Comparison of ENCODE assay signal across 8 cellular contexts in the genomic region with DNA sequence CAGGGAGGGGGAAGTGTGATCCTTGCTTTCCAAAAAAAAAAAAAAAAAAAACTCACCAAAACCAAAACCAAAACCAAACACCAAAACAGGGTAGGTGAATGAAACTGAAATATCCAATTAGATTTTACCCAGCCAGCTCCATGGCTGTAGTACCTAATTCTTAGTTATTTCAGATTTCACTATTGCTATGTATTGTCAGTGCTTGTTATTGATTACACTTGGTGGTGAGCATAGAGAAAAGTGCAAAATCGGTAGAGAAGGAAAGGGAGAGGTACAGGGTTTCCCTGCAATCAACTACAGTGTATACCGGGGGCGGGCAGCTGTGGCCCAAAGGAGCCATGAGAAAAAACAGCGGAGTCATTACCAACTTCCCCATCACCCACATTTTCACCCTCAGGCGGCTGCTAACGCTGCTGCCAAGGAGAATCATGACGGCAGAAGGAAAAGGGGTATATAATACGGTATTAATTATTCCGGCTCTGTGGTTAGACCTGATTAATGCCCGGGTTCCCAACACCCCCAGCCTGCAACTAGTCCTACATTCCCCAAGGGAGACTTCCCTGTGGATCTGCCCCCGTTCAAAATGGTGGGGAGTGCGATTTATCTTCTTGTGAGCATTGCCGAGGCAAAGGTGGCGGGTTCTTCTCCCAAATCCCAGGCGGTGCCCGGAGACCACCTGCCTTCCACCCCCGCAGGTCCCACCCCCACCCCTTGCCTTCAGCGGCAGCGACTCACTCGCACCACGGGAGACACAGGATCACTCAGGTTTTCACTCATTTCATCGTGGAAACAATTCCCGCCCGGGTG. TPM values are rescaled to one million over a fixed set of nuclear protein-coding genes. Genes with fewer than 3 reads are reported as not detected.
A peak's percentile ranks its signal among the peaks of the same experiment; 100 is the strongest.
DNase-seq lines count a peak whose midpoint lies in the region; ATAC-seq lines count a peak whose summit lies in the region.

TSS of gene C6orf62 (minus strand) at position 30 of the 807 bp plus-strand sequence. CDS start 486 bp downstream, outside the sequence.

- peak within 1 kb of the TSS; percentile 81 for H3K4me3 Mint-ChIP-seq in activated CD8-positive, alpha-beta memory T cell treated with anti-CD3 and anti-CD28 coated beads, Interleukin-2, amount 10 ng/mL, durations not matched to agents 7 days and 5 days

- peak; percentile 24 for DNase-seq in ACHN
- DNase-seq in NCI-H69 (lab: John Stamatoyannopoulos, UW) = peak; percentile 74
- DNase-seq in activated CD8-positive, alpha-beta memory T cell treated with anti-CD3 and anti-CD28 coated beads, Interleukin-2, amount 10 ng/mL, durations not matched to agents 7 days and 5 days = peak; percentile 79
- DNase-seq in epithelial cell of prostate (ENCODE audit: low read depth, low spot score) = no peak
- DNase-seq in stimulated activated naive CD4-positive, alpha-beta T cell treated with Interleukin-2 at 50 U/mL for 16 hours (lab: John Stamatoyannopoulos, UW) = peak; percentile 70
- no peak for DNase-seq in T1000 (lab: John Stamatoyannopoulos, UW)

- H3K27ac ChIP-seq in epithelial cell of prostate = peak within 1 kb of the TSS; percentile 94
- H3K27ac ChIP-seq in muscle layer of duodenum (ENCODE audit: low read length) = peak within 1 kb of the TSS; percentile 99

- peak within 1 kb of the TSS; percentile 99 for H3K27ac Mint-ChIP-seq in activated CD8-positive, alpha-beta memory T cell treated with anti-CD3 and anti-CD28 coated beads, Interleukin-2, amount 10 ng/mL, durations not matched to agents 7 days and 5 days

- peaks cover 51% of the 10 kb centered on the region for H3K36me3 Mint-ChIP-seq in activated CD8-positive, alpha-beta memory T cell treated with anti-CD3 and anti-CD28 coated beads, Interleukin-2, amount 10 ng/mL, durations not matched to agents 7 days and 5 days

- peak within 1 kb of the TSS; percentile 86 to 91 for H3K4me3 ChIP-seq in muscle layer of duodenum (ENCODE audit: low read depth in 1 of 2, low read length in 2 of 2)

- no peaks in the 10 kb centered on the region for H3K27me3 ChIP-seq in muscle layer of duodenum (ENCODE audit: low read depth, low read length)

- peaks cover 44% of the 10 kb centered on the region for H3K4me1 Mint-ChIP-seq in activated CD8-positive, alpha-beta memory T cell treated with anti-CD3 and anti-CD28 coated beads, Interleukin-2, amount 10 ng/mL, durations not matched to agents 7 days and 5 days

- H3K4me1 ChIP-seq in muscle layer of duodenum (ENCODE audit: control insufficient read depth in 1 of 2, insufficient read depth in 2 of 2, low read length in 2 of 2) = peaks cover 8 to 40% of the 10 kb centered on the region in 2 donors

- CTCF ChIA-PET in activated CD8-positive, alpha-beta memory T cell treated with anti-CD3 and anti-CD28 coated beads, Interleukin-2, amount 10 ng/mL, durations not matched to agents 7 days and 5 days (lab: Charles Lee) = interaction anchor here (0.8 to 2.1 kb wide), 4 partner anchors 57 to 298 kb away, joined by 3 to 8 read pairs (median 5); no protein-coding TSS in a partner anchor

- no peaks in the 10 kb centered on the region for H3K27me3 Mint-ChIP-seq in activated CD8-positive, alpha-beta memory T cell treated with anti-CD3 and anti-CD28 coated beads, Interleukin-2, amount 10 ng/mL, durations not matched to agents 7 days and 5 days

- peak; percentile 24 for ATAC-seq in GM18909 (IDR thresholded peaks at IDR 0.05; ENCODE audit: poor library complexity, unreplicated experiment)
- ATAC-seq in activated CD8-positive, alpha-beta memory T cell treated with anti-CD3 and anti-CD28 coated beads, Interleukin-2, amount 10 ng/mL, durations not matched to agents 7 days and 5 days = peak; percentile 6

- H3K36me3 ChIP-seq in muscle layer of duodenum (ENCODE audit: control insufficient read depth in 1 of 2, insufficient read depth in 2 of 2, low read length in 2 of 2) = peaks cover 13 to 17% of the 10 kb centered on the region in 2 donors

- no peaks in the 10 kb centered on the region for H3K9me3 ChIP-seq in muscle layer of duodenum (ENCODE audit: control insufficient read depth in 1 of 2, low read length in 2 of 2)

- H3K9me3 Mint-ChIP-seq in activated CD8-positive, alpha-beta memory T cell treated with anti-CD3 and anti-CD28 coated beads, Interleukin-2, amount 10 ng/mL, durations not matched to agents 7 days and 5 days (ENCODE audit: low read depth) = no peaks in the 10 kb centered on the region

- in situ Hi-C loops in ACHN (cut with HindIII; ENCODE audit: low pct_ligation_motif_present, low pct_unique_long_range_greater_than_20kb, low sequenced_read_pairs) = no loop called here

RNA-seq across cellular contexts. Expression of gene C6orf62, which starts in this region (rescaled TPM):
- total RNA-seq in activated CD8-positive, alpha-beta memory T cell treated with anti-CD3 and anti-CD28 coated beads, Interleukin-2, amount 10 ng/mL, durations not matched to agents 7 days and 5 days = 100 to 1,000 TPM; 141 to 148 TPM

Comparison
In these comparisons a context has a peak if more than half of its experiments do, and no peak if none do; other contexts are left out.
1. DNase-seq: peak in ACHN (single experiment), NCI-H69 (single experiment), activated CD8-positive, alpha-beta memory T cell treated with anti-CD3 and anti-CD28 coated beads, Interleukin-2, amount 10 ng/mL, durations not matched to agents 7 days and 5 days (single experiment) and stimulated activated naive CD4-positive, alpha-beta T cell treated with Interleukin-2 at 50 U/mL for 16 hours (single experiment); none in epithelial cell of prostate (single experiment) and T1000 (single experiment).